In genomic region chr6:150528648-150529285, GRCh38 we compare ENCODE assay signal across 10 cellular contexts.
DNase-seq lines count a peak whose midpoint lies in the region; ATAC-seq, FAIRE-seq and TF ChIP-seq lines count a peak whose summit lies in the region.
"Had no signal": no experiment of that assay in that cellular context is flagged by ENCODE, and none has a peak within 500 bp of the region (broad histone marks: within the 10 kb centered on the region; RNA-seq: fewer than 3 reads in every experiment).

No MANE protein-coding gene starts in this region.

- H3K4me1 Mint-ChIP-seq in naive thymus-derived CD4-positive, alpha-beta T cell = no peaks in the 10 kb centered on the region

- H3K4me3 Mint-ChIP-seq in naive thymus-derived CD4-positive, alpha-beta T cell = no peak overlapping the region

- no peak for ATAC-seq in naive thymus-derived CD4-positive, alpha-beta T cell
- no peak for ATAC-seq in GM21619 (IDR thresholded peaks at IDR 0.05; ENCODE audit: unreplicated experiment)

- no peak overlapping the region for H3K27ac Mint-ChIP-seq in naive thymus-derived CD4-positive, alpha-beta T cell

- peaks cover 0 to 2% (median 0%) of the 10 kb centered on the region in 11 donors for H3K9me3 Mint-ChIP-seq in naive thymus-derived CD4-positive, alpha-beta T cell

- WGBS in adrenal gland, 4 donors = 27 to 40% (median 35%) methylated on average over 11 of the region's 11 CpGs
- whole genome bisulfite sequencing in smooth muscle cell (ENCODE audit: low lambda C conversion rate) = 19% methylated on average over 11 of the region's 11 CpGs

- CTCF ChIA-PET in naive thymus-derived CD4-positive, alpha-beta T cell (lab: Charles Lee) = no interaction called here

- H3K79me2 ChIP-seq in smooth muscle cell (ENCODE audit: low read depth) = no peaks in the 10 kb centered on the region

- H3K9me3 ChIP-seq in HAP-1 = no peaks in the 10 kb centered on the region; the same call in 1 of the 2 replicates
- no peaks in the 10 kb centered on the region for H3K9me3 ChIP-seq in adrenal gland (replicated peaks in 1 of 3)
- no peaks in the 10 kb centered on the region for H3K9me3 ChIP-seq in smooth muscle cell (replicated peaks; ENCODE audit: low read depth)
- H3K9me3 ChIP-seq in naive thymus-derived CD4-positive, alpha-beta T cell (ENCODE audit: control insufficient read depth in 2 of 3, low read length in 3 of 3) = no peaks in the 10 kb centered on the region

- H3K27ac ChIP-seq in adrenal gland = peak overlapping the region in 1 of 5 donors; percentile 3
- H3K27ac ChIP-seq in smooth muscle cell (ENCODE audit: low read depth) = peak overlapping the region; percentile 82
- H3K27ac ChIP-seq in naive thymus-derived CD4-positive, alpha-beta T cell (ENCODE audit: low read depth, low read length) = no peak overlapping the region

- H4K20me1 ChIP-seq in smooth muscle cell (ENCODE audit: low read depth) = no peaks in the 10 kb centered on the region

- H3K27me3 ChIP-seq in HAP-1 (ENCODE audit: low read depth) (no peaks in the 10 kb centered on the region), adrenal gland (no peaks in the 10 kb centered on the region), smooth muscle cell (ENCODE audit: low read depth) (no peaks in the 10 kb centered on the region)
- H3K27me3 ChIP-seq in naive thymus-derived CD4-positive, alpha-beta T cell (ENCODE audit: control insufficient read depth in 2 of 2, insufficient read depth in 2 of 2, low read length in 2 of 2) = no peaks in the 10 kb centered on the region

- POLR2A ChIA-PET in naive thymus-derived CD4-positive, alpha-beta T cell (lab: Charles Lee) = no interaction called here

- peaks cover 0 to 12% (median 7%) of the 10 kb centered on the region in 5 donors for H3K27me3 Mint-ChIP-seq in naive thymus-derived CD4-positive, alpha-beta T cell

- intact Hi-C loops in adrenal gland (cut with DNase I) = no loop called here
- intact Hi-C loops in naive thymus-derived CD4-positive, alpha-beta T cell (cut with micrococcal nuclease) = no loop called here

- peak overlapping the region; percentile 56 for H3K4me2 ChIP-seq in smooth muscle cell

- no peaks in the 10 kb centered on the region for H3K4me1 ChIP-seq in HAP-1
- H3K4me1 ChIP-seq in adrenal gland (replicated peaks in 1 of 2) = no peaks in the 10 kb centered on the region
- peaks cover 4% of the 10 kb centered on the region for H3K4me1 ChIP-seq in smooth muscle cell (ENCODE audit: low read depth)
- no peaks in the 10 kb centered on the region for H3K4me1 ChIP-seq in naive thymus-derived CD4-positive, alpha-beta T cell (ENCODE audit: control insufficient read depth in 2 of 2, insufficient read depth in 2 of 2, low read length in 2 of 2)

- TF ChIP-seq POLR2A in adrenal gland (IDR thresholded peaks at IDR 0.05) (no peak), GM12892 (IDR thresholded peaks at IDR 0.05; ENCODE audit: low read depth, low read length) (no peak)

- peak overlapping the region; percentile 20 for H3K9ac ChIP-seq in smooth muscle cell (ENCODE audit: low read depth)

- H3F3A ChIP-seq in smooth muscle cell (ENCODE audit: low read depth) = peaks cover 17% of the 10 kb centered on the region

- no peak for FAIRE-seq in GM12892 (lab: Jason Lieb, UNC)

- TF ChIP-seq CTCF in adrenal gland (IDR thresholded peaks at IDR 0.05) (no peak), smooth muscle cell (IDR thresholded peaks at IDR 0.05; ENCODE audit: borderline replicate concordance, insufficient read depth, poor library complexity, severe bottlenecking) (no peak)

- H3K36me3 Mint-ChIP-seq in naive thymus-derived CD4-positive, alpha-beta T cell = no peaks in the 10 kb centered on the region

- DNase-seq in HAP-1 (ENCODE audit: low spot score in 2 of 2) (peak; percentile 29 to 65), adrenal gland (peak in 6 of 7 donors; percentile 22 to 65 (median 28)), iPS DF 4.7 (ENCODE audit: extremely low read depth, low spot score) (peak; percentile 22), smooth muscle cell (lab: John Stamatoyannopoulos, UW; ENCODE audit: unreplicated experiment) (peak; percentile 46), GM12892 (ENCODE audit: insufficient read length) (no peak), LoVo (ENCODE audit: low spot score) (no peak)
- no peak for DNase-seq in naive thymus-derived CD4-positive, alpha-beta T cell
- DNase-seq: erythroblast; NK-92 treated with Interleukin-12 subunit alpha and Interleukin-12 subunit beta, amount 100 ng/mL, for 24 hours had no signal

- in situ Hi-C loops in HAP-1 (cut with MboI; ENCODE audit: low sequenced_read_pairs) = no loop called here

- H3K4me3 ChIP-seq in HAP-1 (no peak overlapping the region), adrenal gland (no peak overlapping the region), smooth muscle cell (no peak overlapping the region)
- no peak overlapping the region for H3K4me3 ChIP-seq in naive thymus-derived CD4-positive, alpha-beta T cell (ENCODE audit: low read length)

- H3K36me3 ChIP-seq in HAP-1 (replicated peaks) (no peaks in the 10 kb centered on the region), adrenal gland (replicated peaks in 1 of 2) (no peaks in the 10 kb centered on the region), smooth muscle cell (ENCODE audit: low read depth) (no peaks in the 10 kb centered on the region)
- H3K36me3 ChIP-seq in naive thymus-derived CD4-positive, alpha-beta T cell (ENCODE audit: control insufficient read depth in 2 of 3, insufficient read depth in 3 of 3, low read length in 3 of 3) = no peaks in the 10 kb centered on the region

- peak overlapping the region; percentile 45 for H2AFZ ChIP-seq in smooth muscle cell (ENCODE audit: low read depth)

Comparison
In these comparisons a context has a peak if more than half of its experiments do, and no peak if none do; other contexts are left out.
1. DNase-seq: peak in HAP-1 (2 of 2), adrenal gland (6 of 7), iPS DF 4.7 (single experiment) and smooth muscle cell (single experiment); none in GM12892 (single experiment), LoVo (single experiment) and naive thymus-derived CD4-positive, alpha-beta T cell (0 of 9).